Comparison of ENCODE assay signal across 10 cellular contexts in genomic region chr2:43402452-43402937, GRCh38.
DNase-seq lines count a peak whose midpoint lies in the region; ATAC-seq and TF ChIP-seq lines count a peak whose summit lies in the region.
"Had no signal": no experiment of that assay in that cellular context is flagged by ENCODE, and none has a peak within 500 bp of the region (broad histone marks: within the 10 kb centered on the region; RNA-seq: fewer than 3 reads in every experiment).

No MANE protein-coding gene starts in this region.

- TF ChIP-seq CTCF in OCI-LY1 (IDR thresholded peaks at IDR 0.05; ENCODE audit: low read length), result no peak

- no peaks in the 10 kb centered on the region for H4K20me1 ChIP-seq in OCI-LY1 (ENCODE audit: insufficient read depth, low read length)

- H3K27ac ChIP-seq in OCI-LY1 (ENCODE audit: low read depth, low read length, poor library complexity, severe bottlenecking), result peak overlapping the region; percentile 54
- H3K27ac ChIP-seq in stomach smooth muscle (ENCODE audit: low read length), result peak overlapping the region; percentile 31
- H3K27ac ChIP-seq: 22Rv1 had no signal

- no peaks in the 10 kb centered on the region for H3F3A ChIP-seq in OCI-LY1 (ENCODE audit: insufficient read depth, low read length)

- no peaks in the 10 kb centered on the region for H3K79me2 ChIP-seq in OCI-LY1 (ENCODE audit: insufficient read depth, low read length)

- DNase-seq in DMS 273 (lab: John Stamatoyannopoulos, UW; ENCODE audit: unreplicated experiment) (peak; percentile 58), DMS 273 treated with DMSO at 0.1 percent for 48 hours (lab: John Stamatoyannopoulos, UW) (no peak), islet precursor cell (no peak), iPS-NIHi11 (ENCODE audit: low spot score) (no peak)
- no peak for DNase-seq in stimulated activated CD4-positive, alpha-beta T cell treated with anti-CD3 and anti-CD28 coated beads, Interleukin-15, amount 100 ng/mL, for 24 hours

- H3K4me3 ChIP-seq in OCI-LY1 (ENCODE audit: low read depth, low read length, poor library complexity, severe bottlenecking), result no peak overlapping the region
- H3K4me3 ChIP-seq in stomach smooth muscle (ENCODE audit: low read length in 2 of 2), result no peak overlapping the region
- H3K4me3 ChIP-seq: Peyer's patch had no signal

- H3K9ac ChIP-seq in OCI-LY1 (ENCODE audit: low read length) (peak overlapping the region; percentile 6; the same call in 1 of the 2 replicates), stomach smooth muscle (ENCODE audit: low read length in 2 of 2) (no peak overlapping the region)

- H3K27me3 ChIP-seq in OCI-LY1 (ENCODE audit: insufficient read depth, low read length) (no peaks in the 10 kb centered on the region), stomach smooth muscle (ENCODE audit: control insufficient read depth in 1 of 2, insufficient read depth in 2 of 2, low read length in 2 of 2) (no peaks in the 10 kb centered on the region)
- H3K27me3 ChIP-seq: Peyer's patch had no signal

- peak; percentile 40 for ATAC-seq in HG02870 (IDR thresholded peaks at IDR 0.05; ENCODE audit: unreplicated experiment)

- H3K9me3 ChIP-seq in OCI-LY1 (ENCODE audit: low read length) (no peaks in the 10 kb centered on the region), stomach smooth muscle (ENCODE audit: control insufficient read depth in 2 of 2, low read length in 2 of 2) (no peaks in the 10 kb centered on the region)
- H3K9me3 ChIP-seq: Peyer's patch had no signal

- H3K4me1 ChIP-seq in OCI-LY1 (ENCODE audit: insufficient read depth, low read length, severe bottlenecking), result peaks cover 30% of the 10 kb centered on the region
- peaks cover 44% of the 10 kb centered on the region for H3K4me1 ChIP-seq in stomach smooth muscle (ENCODE audit: control insufficient read depth, insufficient read depth, low read length)

- H3K36me3 ChIP-seq in OCI-LY1 (ENCODE audit: insufficient read depth, low read length) (0 out of 2 replicates have a peak, but pooled peaks cover 3% of the 10 kb centered on the region), stomach smooth muscle (ENCODE audit: control insufficient read depth in 2 of 2, insufficient read depth in 2 of 2, low read length in 2 of 2) (peaks cover 0 to under 1% of the 10 kb centered on the region in 2 donors)
- H3K36me3 ChIP-seq: Peyer's patch had no signal

- H2AFZ ChIP-seq in OCI-LY1 (ENCODE audit: low read length), result no peak overlapping the region

- H3K4me2 ChIP-seq in OCI-LY1 (ENCODE audit: low read length), result peak overlapping the region; percentile 32; the same call in 1 of the 2 replicates

- H3K9me2 ChIP-seq in OCI-LY1 (ENCODE audit: low read depth, low read length), result no peaks in the 10 kb centered on the region
